In genomic region chr15:40011303-40011702, GRCh38 we compare ENCODE assay signal across 31 cellular contexts. TPM values are rescaled to one million over a fixed set of nuclear protein-coding genes. Genes with fewer than 3 reads are reported as not detected.
A peak's percentile ranks its signal among the peaks of the same experiment; 100 is the strongest.
DNase-seq lines count a peak whose midpoint lies in the region; ATAC-seq, FAIRE-seq and TF ChIP-seq lines count a peak whose summit lies in the region.
"Had no signal": no experiment of that assay in that cellular context is flagged by ENCODE, and none has a peak within 500 bp of the region (broad histone marks: within the 10 kb centered on the region; RNA-seq: fewer than 3 reads in every experiment).

No MANE protein-coding gene starts in this region.

- DNase-seq in GM23248 (no peak), inferior parietal cortex (ENCODE audit: extremely low spot score) (peak; percentile 8), osteoblast (ENCODE audit: insufficient read length, low spot score, missing footprints) (no peak), DMS 273 (lab: John Stamatoyannopoulos, UW; ENCODE audit: unreplicated experiment) (no peak), D721Med (ENCODE audit: insufficient read length, low spot score) (no peak)
- DNase-seq in activated CD4-positive, alpha-beta T cell treated with anti-CD3 and anti-CD28 coated beads, Interleukin-2, amount 10 ng/mL, durations not matched to agents 24 days and 14 days = no peak
- DNase-seq: 8988T; AML-193; Calu3; CD8-positive, alpha-beta memory T cell; DMS53; GDM1; H9; NCI-H1417 treated with DMSO at 0.1 percent for 48 hours; NCI-H187 treated with DMSO at 0.1 percent for 48 hours; NCI-H226; NCI-H510A treated with DMSO at 0.1 percent for 48 hours; NCI-H748 treated with DMSO at 0.1 percent for 48 hours; NK-92 treated with Interleukin-12 subunit alpha and Interleukin-12 subunit beta, amount 100 ng/mL, for 24 hours; SHP77 treated with DMSO at 0.1 percent for 48 hours had no signal

- in situ Hi-C loops in GM23248 (cut with MboI) = no loop called here

- WGBS in GM23248 (ENCODE audit: low coverage in 1 of 2, low lambda C conversion rate in 2 of 2, missing lambda C conversion rate in 2 of 2), 2 experiments = 76 to 87% methylated on average over 4 of the region's 4 CpGs

- H3K27me3 Mint-ChIP-seq in brain = no peaks in the 10 kb centered on the region
- no peaks in the 10 kb centered on the region for H3K27me3 Mint-ChIP-seq in activated CD4-positive, alpha-beta T cell treated with anti-CD3 and anti-CD28 coated beads, Interleukin-2, amount 10 ng/mL, durations not matched to agents 24 days and 14 days
- H3K27me3 Mint-ChIP-seq: CD8-positive, alpha-beta memory T cell had no signal

- TF ChIP-seq CTCF in brain (conservative IDR thresholded peaks at IDR 0.05) (no peak), osteoblast (IDR thresholded peaks at IDR 0.05; ENCODE audit: extremely low read depth, low read depth, low read length) (no peak), D721Med (IDR thresholded peaks at IDR 0.05; ENCODE audit: insufficient read depth, missing control alignments) (no peak)

- H3F3A ChIP-seq in GM23248 (ENCODE audit: insufficient read depth) = peaks cover 51% of the 10 kb centered on the region

- H3K79me2 ChIP-seq in GM23248 (ENCODE audit: insufficient read depth) (no peaks in the 10 kb centered on the region), osteoblast (ENCODE audit: insufficient read depth, low read length) (no peaks in the 10 kb centered on the region)

- H2AFZ ChIP-seq in GM23248 = no peak overlapping the region
- H2AFZ ChIP-seq in osteoblast (ENCODE audit: low read length) = no peak overlapping the region

- peak overlapping the region in 4 of 5 experiments; percentile 29 to 91 (median 66) for H3K27ac Mint-ChIP-seq in brain
- no peak overlapping the region for H3K27ac Mint-ChIP-seq in activated CD4-positive, alpha-beta T cell treated with anti-CD3 and anti-CD28 coated beads, Interleukin-2, amount 10 ng/mL, durations not matched to agents 24 days and 14 days
- H3K27ac Mint-ChIP-seq: CD8-positive, alpha-beta memory T cell; H9; HFFc6 had no signal

- H3K9ac ChIP-seq in GM23248 = 0 out of 2 replicates have a peak overlapping the region, but pooled peaks have one; percentile 21

- peaks cover 46% of the 10 kb centered on the region; the same call in 1 of the 2 replicates for H3K36me3 ChIP-seq in GM23248 (ENCODE audit: low read depth)
- H3K36me3 ChIP-seq in osteoblast (ENCODE audit: insufficient read depth, low read length) = peaks cover 87% of the 10 kb centered on the region

- intact Hi-C loops in activated CD4-positive, alpha-beta T cell treated with anti-CD3 and anti-CD28 coated beads, Interleukin-2, amount 10 ng/mL, durations not matched to agents 24 days and 14 days (cut with micrococcal nuclease) = no loop called here

- H3K27ac ChIP-seq in GM23248 = peak overlapping the region; percentile 50
- peak overlapping the region; percentile 13 for H3K27ac ChIP-seq in osteoblast (ENCODE audit: low read depth, low read length)
- H3K27ac ChIP-seq: C4-2B, HL-60, RWPE1 had no signal

- H3K27me3 ChIP-seq in GM23248 (replicated peaks; ENCODE audit: insufficient read depth) (no peaks in the 10 kb centered on the region), osteoblast (ENCODE audit: insufficient read depth, low read length) (no peaks in the 10 kb centered on the region)
- H3K27me3 ChIP-seq: MG63 had no signal

- peaks cover 20 to 34% (median 28%) of the 10 kb centered on the region in 5 experiments for H3K9me3 Mint-ChIP-seq in brain
- H3K9me3 Mint-ChIP-seq in activated CD4-positive, alpha-beta T cell treated with anti-CD3 and anti-CD28 coated beads, Interleukin-2, amount 10 ng/mL, durations not matched to agents 24 days and 14 days = peaks cover 16% of the 10 kb centered on the region

- no peaks in the 10 kb centered on the region for H4K20me1 ChIP-seq in GM23248 (ENCODE audit: insufficient read depth)
- H4K20me1 ChIP-seq in osteoblast (ENCODE audit: insufficient read depth, low read length) = no peaks in the 10 kb centered on the region

- peaks cover 25% of the 10 kb centered on the region for H3K4me1 Mint-ChIP-seq in brain
- no peaks in the 10 kb centered on the region for H3K4me1 Mint-ChIP-seq in activated CD4-positive, alpha-beta T cell treated with anti-CD3 and anti-CD28 coated beads, Interleukin-2, amount 10 ng/mL, durations not matched to agents 24 days and 14 days
- H3K4me1 Mint-ChIP-seq: CD8-positive, alpha-beta memory T cell; H9 had no signal

- peaks cover 43% of the 10 kb centered on the region for H3K4me1 ChIP-seq in GM23248 (ENCODE audit: insufficient read depth)
- H3K4me1 ChIP-seq in osteoblast (ENCODE audit: insufficient read depth, low read length) = peaks cover 18% of the 10 kb centered on the region

- no peaks in the 10 kb centered on the region for H3K9me3 ChIP-seq in GM23248 (ENCODE audit: low read depth)
- H3K9me3 ChIP-seq in osteoblast (ENCODE audit: low read depth, low read length) = peaks cover 4% of the 10 kb centered on the region

- no peaks in the 10 kb centered on the region for H3K9me2 ChIP-seq in GM23248 (ENCODE audit: insufficient read depth)

- H3K36me3 Mint-ChIP-seq in brain = peaks cover 92% of the 10 kb centered on the region
- peaks cover 64% of the 10 kb centered on the region for H3K36me3 Mint-ChIP-seq in activated CD4-positive, alpha-beta T cell treated with anti-CD3 and anti-CD28 coated beads, Interleukin-2, amount 10 ng/mL, durations not matched to agents 24 days and 14 days (ENCODE audit: low read depth)

- ATAC-seq in GM18868 (IDR thresholded peaks at IDR 0.05; ENCODE audit: unreplicated experiment) = no peak
- ATAC-seq: HepG2, K562, SK-N-SH treated with all-trans-retinoic acid at 6 μM for 48 hours had no signal

- peak overlapping the region in 3 of 5 experiments; percentile 3 to 31 (median 16) for H3K4me3 Mint-ChIP-seq in brain
- H3K4me3 Mint-ChIP-seq in activated CD4-positive, alpha-beta T cell treated with anti-CD3 and anti-CD28 coated beads, Interleukin-2, amount 10 ng/mL, durations not matched to agents 24 days and 14 days = no peak overlapping the region
- H3K4me3 Mint-ChIP-seq: CD8-positive, alpha-beta memory T cell; H9; HFFc6 had no signal

- H3K4me2 ChIP-seq in GM23248 (ENCODE audit: unreplicated experiment) (peak overlapping the region; percentile 27), osteoblast (ENCODE audit: insufficient read depth, low read length) (no peak overlapping the region)

- FAIRE-seq in D721Med (lab: Jason Lieb, UNC) = no peak
- FAIRE-seq: GM18507, HepG2, K562 had no signal

- H3K4me3 ChIP-seq in GM23248 = no peak overlapping the region
- H3K4me3 ChIP-seq in osteoblast (ENCODE audit: insufficient read depth, low read length) = no peak overlapping the region
- H3K4me3 ChIP-seq: K562, MG63 had no signal

RNA-seq across cellular contexts. Expression of gene SRP14, which starts 27.7 kb away (rescaled TPM):
- 257 and 282 TPM in 2 replicates for total RNA-seq in GM23248 (2014; rRNA removed; shearing (Covaris generic))
- polyA plus RNA-seq in GM23248 (2016; fragmentation: Nextera tagmentation; extraction: Ambion mirVana) = 789 and 796 TPM in 2 replicates
- polyA plus RNA-seq in brain (ENCODE audit: insufficient read depth, low read depth, low replicate concordance) = 457 TPM
- 81.4 and 97.2 TPM in 2 replicates for total RNA-seq in osteoblast
- total RNA-seq in activated CD4-positive, alpha-beta T cell treated with anti-CD3 and anti-CD28 coated beads, Interleukin-2, amount 10 ng/mL, durations not matched to agents 24 days and 14 days = 153 and 155 TPM in 2 replicates
